In genomic region chr21:40200962-40201361, GRCh38 we compare ENCODE assay signal across 22 cellular contexts.
"Had no signal": no experiment of that assay in that cellular context is flagged by ENCODE, and none has a peak within 500 bp of the region (broad histone marks: within the 10 kb centered on the region; RNA-seq: fewer than 3 reads in every experiment).

No MANE protein-coding gene starts in this region.

- H3K9me3 ChIP-seq: adrenal gland, breast epithelium had no signal

- DNase-seq: activated CD4-positive, alpha-beta T cell treated with anti-CD3 and anti-CD28 coated beads for 4 hours; activated CD8-positive, alpha-beta memory T cell treated with anti-CD3 and anti-CD28 coated beads, Interleukin-2, amount 50 U/mL, for 4 hours; activated CD8-positive, alpha-beta T cell treated with anti-CD3 and anti-CD28 coated beads for 36 hours; activated gamma-delta T cell treated with Interleukin-2 at 50 U/mL for 16 hours; activated naive CD4-positive, alpha-beta T cell treated with anti-CD3 and anti-CD28 coated beads, Interleukin-2, amount 10 ng/mL, durations not matched to agents 7 days and 5 days; activated naive CD8-positive, alpha-beta T cell treated with anti-CD3 and anti-CD28 coated beads for 36 hours; activated T-cell treated with anti-CD3 and anti-CD28 coated beads, Interleukin-2, amount 50 U/mL, for 72 hours; adrenal gland; anterior cingulate cortex; central memory CD4-positive, alpha-beta T cell; Karpas-422; MM.1S; NCI-H1694 treated with DMSO at 0.1 percent for 48 hours; NCI-H2029 treated with DMSO at 0.1 percent for 48 hours; NCI-H2171 treated with DMSO at 0.1 percent for 48 hours; NCI-H226; NCI-H526 treated with DMSO at 0.1 percent for 48 hours; SIG-M5; T-helper 1 cell had no signal

- H3K4me1 ChIP-seq: adrenal gland, breast epithelium had no signal

- H3K27me3 ChIP-seq: adrenal gland, breast epithelium had no signal

- H3K4me3 ChIP-seq: adrenal gland, breast epithelium, coronary artery, K562 had no signal

- H3K36me3 ChIP-seq: adrenal gland, breast epithelium had no signal
